ENCODE assay signal across 8 cellular contexts in the genomic region with DNA sequence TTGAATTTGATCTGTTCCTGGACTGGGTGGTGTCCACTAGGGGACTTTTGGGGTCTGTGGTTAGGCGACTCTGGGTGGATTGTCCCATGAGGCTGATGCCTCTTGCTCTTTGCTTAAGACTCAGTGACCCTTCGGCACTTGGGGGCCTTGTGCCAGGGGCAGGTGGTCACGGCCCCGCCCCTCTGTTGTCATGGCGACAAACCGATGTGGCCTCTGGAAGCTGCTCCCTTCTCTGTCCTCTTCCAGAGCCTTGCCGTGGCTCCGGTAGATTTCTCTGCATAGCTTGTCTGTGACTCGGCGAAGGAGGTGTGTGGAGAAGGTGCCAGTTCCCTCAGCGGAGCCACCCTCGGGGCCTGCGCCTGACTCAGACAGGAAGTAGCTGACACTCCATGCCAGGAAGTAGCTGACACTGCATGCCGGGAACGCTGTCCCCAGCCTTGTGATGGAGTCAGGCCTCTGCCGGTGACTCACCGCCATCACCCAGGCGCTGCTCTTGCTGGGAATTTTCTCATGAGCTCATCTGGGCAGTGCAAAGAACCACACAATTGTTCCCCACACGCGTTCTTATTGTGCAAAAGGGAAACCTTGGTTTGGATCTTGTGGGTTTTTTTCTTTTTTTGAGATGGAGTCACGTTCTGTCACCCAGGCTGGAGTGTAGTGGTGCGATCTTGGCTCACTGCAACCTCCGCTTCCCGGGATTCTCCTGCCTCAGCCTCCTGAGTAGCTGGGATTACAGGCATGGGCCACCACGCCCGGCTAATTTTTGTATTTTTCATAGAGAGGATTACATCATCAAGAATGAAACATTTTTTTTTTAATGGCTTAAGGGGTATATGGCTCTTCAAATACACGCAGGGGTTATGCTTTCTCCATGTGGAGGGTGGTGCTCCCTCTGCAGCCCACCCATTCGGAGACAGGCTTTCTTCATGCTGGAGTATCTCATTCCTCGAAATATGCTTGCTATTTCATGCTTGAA.
DNase-seq lines count a peak whose midpoint lies in the region; ATAC-seq and TF ChIP-seq lines count a peak whose summit lies in the region.

No MANE protein-coding gene starts in this region.

- CTCF ChIA-PET in CD4-positive, alpha-beta T cell (lab: Charles Lee), result interaction anchor here (0.6 to 1.6 kb wide), 6 partner anchors 16 to 126 kb away, joined by 3 to 8 read pairs (median 4); a partner anchor contains a TSS
- CTCF ChIA-PET in activated CD4-positive, alpha-beta memory T cell treated with anti-CD3 and anti-CD28 coated beads, Interleukin-2, amount 10 ng/mL, durations not matched to agents 7 days and 5 days (lab: Charles Lee), result interaction anchor here (0.7 to 1.4 kb wide), 7 partner anchors 9 to 188 kb away, joined by 3 to 14 read pairs (median 3); a partner anchor contains a TSS

- H3K4me3 Mint-ChIP-seq in CD4-positive, alpha-beta T cell, result peak overlapping the region; percentile 43
- peak overlapping the region; percentile 60 for H3K4me3 Mint-ChIP-seq in activated CD4-positive, alpha-beta memory T cell treated with anti-CD3 and anti-CD28 coated beads, Interleukin-2, amount 10 ng/mL, durations not matched to agents 7 days and 5 days

- peak overlapping the region; percentile 36 for H3K4me3 ChIP-seq in MG63

- peaks cover 35% of the 10 kb centered on the region for H3K4me1 Mint-ChIP-seq in CD4-positive, alpha-beta T cell (ENCODE audit: low read depth)
- peaks cover 72% of the 10 kb centered on the region for H3K4me1 Mint-ChIP-seq in activated CD4-positive, alpha-beta memory T cell treated with anti-CD3 and anti-CD28 coated beads, Interleukin-2, amount 10 ng/mL, durations not matched to agents 7 days and 5 days

- H3K27ac ChIP-seq in CD4-positive, alpha-beta T cell (ENCODE audit: low read depth, low read length), result peak overlapping the region; percentile 15

- peak; percentile 89 for ATAC-seq in CD4-positive, alpha-beta T cell (ENCODE audit: poor library complexity)
- peak; percentile 78 for ATAC-seq in GM21526 (IDR thresholded peaks at IDR 0.05; ENCODE audit: low FRiP score, unreplicated experiment)
- ATAC-seq in GM21737 (IDR thresholded peaks at IDR 0.05; ENCODE audit: unreplicated experiment), result no peak

- no peaks in the 10 kb centered on the region for H3K36me3 ChIP-seq in MG63

- TF ChIP-seq CTCF in CD4-positive, alpha-beta T cell (IDR thresholded peaks at IDR 0.05), result no peak

- H3K27me3 ChIP-seq in CD4-positive, alpha-beta T cell (ENCODE audit: control insufficient read depth, insufficient read depth, low read length), result no peaks in the 10 kb centered on the region
- no peaks in the 10 kb centered on the region for H3K27me3 ChIP-seq in MG63

- peak overlapping the region; percentile 91 for H3K27ac Mint-ChIP-seq in CD4-positive, alpha-beta T cell
- peak overlapping the region; percentile 91 for H3K27ac Mint-ChIP-seq in activated CD4-positive, alpha-beta memory T cell treated with anti-CD3 and anti-CD28 coated beads, Interleukin-2, amount 10 ng/mL, durations not matched to agents 7 days and 5 days

- intact Hi-C loops in CD4-positive, alpha-beta T cell (cut with DNase I, micrococcal nuclease), result loop anchor here in 1 of 2 experiments (1.0 to 10.0 kb wide), 4 partner anchors 16 to 109 kb away; no protein-coding TSS in a partner anchor

- POLR2A ChIA-PET in CD4-positive, alpha-beta T cell (lab: Charles Lee), result interaction anchor here (0.5 to 1.8 kb wide), 12 partner anchors 9 to 581 kb away, joined by 3 to 22 read pairs (median 4); a partner anchor contains a TSS
- POLR2A ChIA-PET in activated CD4-positive, alpha-beta memory T cell treated with anti-CD3 and anti-CD28 coated beads, Interleukin-2, amount 10 ng/mL, durations not matched to agents 7 days and 5 days (lab: Charles Lee), result interaction anchor here (0.7 to 1.5 kb wide), 10 partner anchors 9 to 135 kb away, joined by 3 to 13 read pairs (median 4); a partner anchor contains a TSS

- DNase-seq in CD4-positive, alpha-beta T cell, result peak; percentile 63 to 91 (median 84)
- DNase-seq in MG63 (peak; percentile 98), dermis blood vessel endothelial cell (peak; percentile 98), lung microvascular endothelial cell (ENCODE audit: low read depth in 2 of 2) (peak; percentile 93 to 100)
- peak; percentile 92 for DNase-seq in activated CD4-positive, alpha-beta memory T cell treated with anti-CD3 and anti-CD28 coated beads, Interleukin-2, amount 10 ng/mL, durations not matched to agents 7 days and 5 days
- DNase-seq in stimulated activated CD4-positive, alpha-beta T cell treated with anti-CD3 and anti-CD28 coated beads, TNF-alpha, amount 100 ng/mL, for 4 hours (ENCODE audit: low read depth in 3 of 3), result peak; percentile 66 to 88 (median 80)

- no peaks in the 10 kb centered on the region for H3K36me3 Mint-ChIP-seq in CD4-positive, alpha-beta T cell (ENCODE audit: low read depth)
- peaks cover 17% of the 10 kb centered on the region for H3K36me3 Mint-ChIP-seq in activated CD4-positive, alpha-beta memory T cell treated with anti-CD3 and anti-CD28 coated beads, Interleukin-2, amount 10 ng/mL, durations not matched to agents 7 days and 5 days (ENCODE audit: low read depth)

- no peaks in the 10 kb centered on the region for H3K9me3 ChIP-seq in CD4-positive, alpha-beta T cell (ENCODE audit: control insufficient read depth, low read length)
- no peaks in the 10 kb centered on the region for H3K9me3 ChIP-seq in MG63

- H3K27me3 Mint-ChIP-seq in CD4-positive, alpha-beta T cell, result no peaks in the 10 kb centered on the region
- H3K27me3 Mint-ChIP-seq in activated CD4-positive, alpha-beta memory T cell treated with anti-CD3 and anti-CD28 coated beads, Interleukin-2, amount 10 ng/mL, durations not matched to agents 7 days and 5 days, result no peaks in the 10 kb centered on the region

- H3K9me3 Mint-ChIP-seq in CD4-positive, alpha-beta T cell, result peaks cover 3% of the 10 kb centered on the region
- peaks cover 3% of the 10 kb centered on the region for H3K9me3 Mint-ChIP-seq in activated CD4-positive, alpha-beta memory T cell treated with anti-CD3 and anti-CD28 coated beads, Interleukin-2, amount 10 ng/mL, durations not matched to agents 7 days and 5 days
